In genomic region chr5:56026863-56027300, GRCh38 we compare ENCODE assay signal across 9 cellular contexts. TPM values are rescaled to one million over a fixed set of nuclear protein-coding genes. Genes with fewer than 3 reads are reported as not detected.
DNase-seq lines count a peak whose midpoint lies in the region; ATAC-seq and TF ChIP-seq lines count a peak whose summit lies in the region.
"Had no signal": no experiment of that assay in that cellular context is flagged by ENCODE, and none has a peak within 500 bp of the region (broad histone marks: within the 10 kb centered on the region; RNA-seq: fewer than 3 reads in every experiment).

No MANE protein-coding gene starts in this region.

- H3K4me3 Mint-ChIP-seq in Caco-2 (ENCODE audit: unreplicated experiment) = no peak overlapping the region
- H3K4me3 Mint-ChIP-seq: activated naive CD8-positive, alpha-beta T cell treated with anti-CD3 and anti-CD28 coated beads, Interleukin-2, amount 10 ng/mL, durations not matched to agents 7 days and 5 days had no signal

- no peaks in the 10 kb centered on the region for H3K27me3 ChIP-seq in Caco-2 (replicated peaks; ENCODE audit: control insufficient read depth, insufficient read depth, low read length)

- CTCF ChIA-PET in Caco-2 (lab: Charles Lee) = interaction anchor here (0.5 kb wide), 1 partner anchor 8 kb away, joined by 8 read pairs; no protein-coding TSS in a partner anchor

- POLR2A ChIA-PET in Caco-2 (lab: Charles Lee) = no interaction called here

- H3K4me1 Mint-ChIP-seq in Caco-2 (ENCODE audit: low read depth, unreplicated experiment) = peaks cover 12% of the 10 kb centered on the region

- no peaks in the 10 kb centered on the region for H3K36me3 ChIP-seq in Caco-2 (ENCODE audit: control insufficient read depth, insufficient read depth, low read length)

- no peaks in the 10 kb centered on the region for H3K27me3 Mint-ChIP-seq in Caco-2 (ENCODE audit: insufficient read depth, unreplicated experiment)

- DNase-seq in AG08395 (ENCODE audit: low spot score) = peak; percentile 61
- peak; percentile 28 for DNase-seq in GM19240 (ENCODE audit: insufficient read length, low spot score)
- DNase-seq in amniotic stem cell (lab: John Stamatoyannopoulos, UW) = peak; percentile 60
- DNase-seq in stromal cell of bone marrow (ENCODE audit: low read depth) = peak; percentile 85
- no peak for DNase-seq in activated naive CD4-positive, alpha-beta T cell treated with anti-CD3 and anti-CD28 coated beads, Interleukin-2, amount 50 U/mL, for 16 hours
- DNase-seq in Caco-2 = no peak
- DNase-seq in putamen (ENCODE audit: low spot score) = no peak
- DNase-seq: activated naive CD8-positive, alpha-beta T cell treated with anti-CD3 and anti-CD28 coated beads, Interleukin-2, amount 10 ng/mL, durations not matched to agents 7 days and 5 days had no signal

- intact Hi-C loops in Caco-2 (cut with micrococcal nuclease; ENCODE audit: unreplicated experiment) = no loop called here

- peaks cover 6% of the 10 kb centered on the region for H3K9me3 ChIP-seq in Caco-2

- H3K36me3 Mint-ChIP-seq in Caco-2 (ENCODE audit: insufficient read depth, unreplicated experiment) = no peaks in the 10 kb centered on the region
- H3K36me3 Mint-ChIP-seq: activated naive CD8-positive, alpha-beta T cell treated with anti-CD3 and anti-CD28 coated beads, Interleukin-2, amount 10 ng/mL, durations not matched to agents 7 days and 5 days had no signal

- TF ChIP-seq CTCF in Caco-2 (IDR thresholded peaks at IDR 0.05; ENCODE audit: insufficient read depth in 1 of 2, low read depth in 1 of 2, low read length in 1 of 2, severe bottlenecking in 1 of 2, unreplicated experiment in 1 of 2) = no peak

- no peak overlapping the region for H3K4me3 ChIP-seq in Caco-2 (ENCODE audit: low read depth, low read length)

- no peak overlapping the region for H3K27ac Mint-ChIP-seq in Caco-2 (ENCODE audit: unreplicated experiment)
- H3K27ac Mint-ChIP-seq: activated naive CD8-positive, alpha-beta T cell treated with anti-CD3 and anti-CD28 coated beads, Interleukin-2, amount 10 ng/mL, durations not matched to agents 7 days and 5 days had no signal

- no TSS peak for BruUV-seq in Caco-2 (replicated peaks; lab: Mats Ljungman, UMichigan)

- H3K9me3 Mint-ChIP-seq in Caco-2 (ENCODE audit: unreplicated experiment) = no peaks in the 10 kb centered on the region
- H3K9me3 Mint-ChIP-seq: activated naive CD8-positive, alpha-beta T cell treated with anti-CD3 and anti-CD28 coated beads, Interleukin-2, amount 10 ng/mL, durations not matched to agents 7 days and 5 days had no signal

- peaks cover 56% of the 10 kb centered on the region for H3K4me1 ChIP-seq in Caco-2

- ATAC-seq in HG03342 (IDR thresholded peaks at IDR 0.05; ENCODE audit: unreplicated experiment) = peak; percentile 78

RNA-seq across cellular contexts. Expression of gene IL6ST, which starts 32.1 kb away (rescaled TPM):
- total RNA-seq in Caco-2 (2022) = 265 and 278 TPM in 2 replicates

Comparison
In these comparisons a context has a peak if more than half of its experiments do, and no peak if none do; other contexts are left out.
1. DNase-seq: peak in AG08395 (single experiment), GM19240 (single experiment), amniotic stem cell (single experiment) and stromal cell of bone marrow (single experiment); none in activated naive CD4-positive, alpha-beta T cell treated with anti-CD3 and anti-CD28 coated beads, Interleukin-2, amount 50 U/mL, for 16 hours (single experiment), Caco-2 (0 of 2) and putamen (single experiment).